In genomic region chr18:58381676-58382411, GRCh38 we compare ENCODE assay signal across 31 cellular contexts.
"Had no signal": no experiment of that assay in that cellular context is flagged by ENCODE, and none has a peak within 500 bp of the region (broad histone marks: within the 10 kb centered on the region; RNA-seq: fewer than 3 reads in every experiment).

No MANE protein-coding gene starts in this region.

- H3K27me3 Mint-ChIP-seq: activated CD4-positive, alpha-beta T cell treated with anti-CD3 and anti-CD28 coated beads for 36 hours; activated CD4-positive, alpha-beta T cell treated with anti-CD3 and anti-CD28 coated beads, Interleukin-2, amount 10 ng/mL, durations not matched to agents 7 days and 5 days; activated naive CD4-positive, alpha-beta T cell treated with anti-CD3 and anti-CD28 coated beads, Interleukin-2, amount 50 U/mL, for 24 hours; activated naive CD8-positive, alpha-beta T cell treated with anti-CD3 and anti-CD28 coated beads, Interleukin-2, amount 10 ng/mL, durations not matched to agents 7 days and 5 days; activated T-cell treated with anti-CD3 and anti-CD28 coated beads, Interleukin-2, amount 50 U/mL, for 24 hours had no signal

- H3K36me3 ChIP-seq: SJCRH30 had no signal

- H3K4me3 ChIP-seq: ascending aorta, MG63, SJCRH30, SK-N-MC had no signal

- H3K4me3 Mint-ChIP-seq: activated CD4-positive, alpha-beta T cell treated with anti-CD3 and anti-CD28 coated beads for 36 hours; activated CD4-positive, alpha-beta T cell treated with anti-CD3 and anti-CD28 coated beads, Interleukin-2, amount 10 ng/mL, durations not matched to agents 7 days and 5 days; activated CD8-positive, alpha-beta T cell treated with anti-CD3 and anti-CD28 coated beads, Interleukin-2, amount 10 ng/mL, durations not matched to agents 7 days and 5 days; activated naive CD4-positive, alpha-beta T cell treated with anti-CD3 and anti-CD28 coated beads, Interleukin-2, amount 50 U/mL, for 24 hours; activated naive CD8-positive, alpha-beta T cell treated with anti-CD3 and anti-CD28 coated beads, Interleukin-2, amount 10 ng/mL, durations not matched to agents 7 days and 5 days; activated T-cell treated with anti-CD3 and anti-CD28 coated beads, Interleukin-2, amount 50 U/mL, for 24 hours; T-helper 1 cell treated with Interleukin-12 subunit alpha and Interleukin-12 subunit beta and Interleukin-4 antibody, amounts not matched to agents 30 μg/mL and 1 μg/mL, for 36 hours; T-helper 2 cell treated with Interferon-gamma antibody and Interleukin-4, amounts not matched to agents 5 μg/mL and 100 μg/mL, for 36 hours had no signal

- H3K27me3 ChIP-seq: ascending aorta, MG63, SJCRH30 had no signal

- FAIRE-seq: TTC549 had no signal

- H3K4me1 Mint-ChIP-seq: activated CD4-positive, alpha-beta T cell treated with anti-CD3 and anti-CD28 coated beads for 36 hours; activated CD4-positive, alpha-beta T cell treated with anti-CD3 and anti-CD28 coated beads, Interleukin-2, amount 10 ng/mL, durations not matched to agents 7 days and 5 days; activated naive CD4-positive, alpha-beta T cell treated with anti-CD3 and anti-CD28 coated beads, Interleukin-2, amount 50 U/mL, for 24 hours; activated naive CD8-positive, alpha-beta T cell treated with anti-CD3 and anti-CD28 coated beads, Interleukin-2, amount 10 ng/mL, durations not matched to agents 7 days and 5 days had no signal

- H3K27ac ChIP-seq: ascending aorta, SJCRH30, SK-N-MC had no signal

- H3K36me3 Mint-ChIP-seq: activated naive CD4-positive, alpha-beta T cell treated with anti-CD3 and anti-CD28 coated beads, Interleukin-2, amount 50 U/mL, for 24 hours; activated naive CD8-positive, alpha-beta T cell treated with anti-CD3 and anti-CD28 coated beads, Interleukin-2, amount 10 ng/mL, durations not matched to agents 7 days and 5 days had no signal

- H3K9me3 ChIP-seq: ascending aorta, MG63, SJCRH30 had no signal

- H3K27ac Mint-ChIP-seq: activated CD4-positive, alpha-beta T cell treated with anti-CD3 and anti-CD28 coated beads for 36 hours; activated CD4-positive, alpha-beta T cell treated with anti-CD3 and anti-CD28 coated beads, Interleukin-2, amount 10 ng/mL, durations not matched to agents 7 days and 5 days; activated CD8-positive, alpha-beta T cell treated with anti-CD3 and anti-CD28 coated beads, Interleukin-2, amount 10 ng/mL, durations not matched to agents 7 days and 5 days; activated naive CD4-positive, alpha-beta T cell treated with anti-CD3 and anti-CD28 coated beads, Interleukin-2, amount 50 U/mL, for 24 hours; activated naive CD8-positive, alpha-beta T cell treated with anti-CD3 and anti-CD28 coated beads, Interleukin-2, amount 10 ng/mL, durations not matched to agents 7 days and 5 days; activated T-cell treated with anti-CD3 and anti-CD28 coated beads, Interleukin-2, amount 50 U/mL, for 24 hours; activated T-helper 2 cell treated with anti-CD3 and anti-CD28 coated beads, Interferon-gamma antibody, Interleukin-2, Interleukin-4, amounts not matched to agents 10 μg/mL and 5 μg/mL and 100 μg/mL, durations not matched to agents 14 hours and 24 hours and 36 hours; T-helper 1 cell treated with Interleukin-12 subunit alpha and Interleukin-12 subunit beta and Interleukin-4 antibody, amounts not matched to agents 30 μg/mL and 1 μg/mL, for 36 hours; T-helper 2 cell treated with Interferon-gamma antibody and Interleukin-4, amounts not matched to agents 5 μg/mL and 100 μg/mL, for 36 hours had no signal

- DNase-seq: activated CD4-positive, alpha-beta T cell treated with anti-CD3 and anti-CD28 coated beads for 36 hours; activated CD4-positive, alpha-beta T cell treated with anti-CD3 and anti-CD28 coated beads, Interleukin-2, amount 10 ng/mL, durations not matched to agents 7 days and 5 days; activated CD4-positive, alpha-beta T cell treated with anti-CD3 and anti-CD28 coated beads, Interleukin-2, amount 50 U/mL, for 48 hours; activated CD8-positive, alpha-beta T cell treated with anti-CD3 and anti-CD28 coated beads, Interleukin-2, amount 10 ng/mL, durations not matched to agents 7 days and 5 days; activated gamma-delta T cell; activated naive CD4-positive, alpha-beta T cell treated with Interleukin-2 at 50 U/mL for 16 hours; activated naive CD8-positive, alpha-beta T cell treated with anti-CD3 and anti-CD28 coated beads, Interleukin-2, amount 10 ng/mL, durations not matched to agents 7 days and 5 days; activated T-cell treated with anti-CD3 and anti-CD28 coated beads, Interleukin-2, amount 50 U/mL, for 24 hours; amygdala; central memory CD4-positive, alpha-beta T cell; Kasumi-1; KG1; MG63; NCI-H1048; NCI-H1105 treated with DMSO at 0.1 percent for 48 hours; NCI-H1436 treated with DMSO at 0.1 percent for 48 hours; NCI-H1694 treated with DMSO at 0.1 percent for 48 hours; NCI-H2029; NCI-H345; NCI-H524 treated with DMSO at 0.1 percent for 48 hours; SHP77; SJCRH30 had no signal

- H3K4me1 ChIP-seq: ascending aorta, SJCRH30 had no signal

- ATAC-seq: activated CD4-positive, alpha-beta T cell treated with anti-CD3 and anti-CD28 coated beads for 36 hours; activated CD4-positive, CD25-positive, alpha-beta regulatory T cell treated with anti-CD3 and anti-CD28 coated beads, Interleukin-2, amount 50 U/mL, for 24 hours; activated CD8-positive, alpha-beta T cell treated with anti-CD3 and anti-CD28 coated beads, Interleukin-2, amount 10 ng/mL, durations not matched to agents 7 days and 5 days; Panc1 had no signal

- H3K9me3 Mint-ChIP-seq: activated CD4-positive, alpha-beta T cell treated with anti-CD3 and anti-CD28 coated beads, Interleukin-2, amount 10 ng/mL, durations not matched to agents 7 days and 5 days; activated naive CD4-positive, alpha-beta T cell treated with anti-CD3 and anti-CD28 coated beads, Interleukin-2, amount 50 U/mL, for 24 hours; activated naive CD8-positive, alpha-beta T cell treated with anti-CD3 and anti-CD28 coated beads, Interleukin-2, amount 10 ng/mL, durations not matched to agents 7 days and 5 days; activated T-cell treated with anti-CD3 and anti-CD28 coated beads, Interleukin-2, amount 50 U/mL, for 24 hours; activated T-helper 2 cell treated with anti-CD3 and anti-CD28 coated beads, Interferon-gamma antibody, Interleukin-2, Interleukin-4, amounts not matched to agents 10 μg/mL and 5 μg/mL and 100 μg/mL, durations not matched to agents 14 hours and 24 hours and 36 hours; T-helper 1 cell treated with Interleukin-12 subunit alpha and Interleukin-12 subunit beta and Interleukin-4 antibody, amounts not matched to agents 30 μg/mL and 1 μg/mL, for 36 hours; T-helper 2 cell treated with Interferon-gamma antibody and Interleukin-4, amounts not matched to agents 5 μg/mL and 100 μg/mL, for 36 hours had no signal
